In the genomic region with DNA sequence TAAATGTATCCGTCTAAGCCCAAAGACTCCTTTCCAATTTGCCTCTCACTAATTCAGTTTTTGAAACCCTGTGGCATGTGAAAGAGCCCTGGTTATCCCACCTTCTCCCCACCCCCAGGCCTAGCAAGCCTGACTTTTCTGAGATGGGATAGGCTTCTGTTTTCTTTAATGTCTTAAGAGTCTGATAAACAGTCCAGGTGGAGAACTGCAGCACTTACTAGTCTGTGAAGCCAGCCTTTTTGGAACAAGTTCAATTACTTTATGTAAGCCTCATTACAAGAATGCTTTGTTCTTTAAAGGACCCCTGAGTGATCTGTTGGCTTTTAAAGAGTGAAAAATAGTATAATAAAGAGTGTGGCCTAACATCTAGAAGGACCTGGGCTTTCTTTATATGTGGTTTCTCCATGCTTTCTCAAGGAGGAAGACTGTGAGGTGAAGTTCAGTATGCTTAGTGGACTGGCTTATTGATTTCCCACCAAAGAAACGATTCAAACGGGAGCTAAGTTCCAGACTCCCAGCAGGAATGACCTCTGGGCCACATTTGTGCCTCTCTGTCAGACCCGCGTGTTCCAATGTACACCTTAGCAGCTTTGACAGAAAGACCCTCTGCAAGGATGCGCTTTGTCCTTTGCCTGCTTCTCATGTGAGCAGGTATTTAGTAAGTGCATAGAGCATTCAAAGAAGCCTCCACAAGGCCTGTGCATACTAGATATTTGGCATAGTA, we compare ENCODE assay signal across 21 cellular contexts.
DNase-seq lines count a peak whose midpoint lies in the region; ATAC-seq and TF ChIP-seq lines count a peak whose summit lies in the region.
"Had no signal": no experiment of that assay in that cellular context is flagged by ENCODE, and none has a peak within 500 bp of the region (broad histone marks: within the 10 kb centered on the region; RNA-seq: fewer than 3 reads in every experiment).

No MANE protein-coding gene starts in this region.

- WGBS in heart right ventricle, 2 donors: 78 to 81% methylated on average over 6 of the region's 6 CpGs

- DNase-seq in heart right ventricle: no peak
- no peak for DNase-seq in left cardiac atrium
- no peak for DNase-seq in left lung
- DNase-seq in uterus: no peak
- no peak for DNase-seq in A172 (ENCODE audit: low spot score)
- DNase-seq: activated CD8-positive, alpha-beta memory T cell treated with anti-CD3 and anti-CD28 coated beads for 24 hours; activated naive CD4-positive, alpha-beta T cell; activated T-cell treated with anti-CD3 and anti-CD28 coated beads, Interleukin-2, amount 50 U/mL, for 48 hours; central memory CD4-positive, alpha-beta T cell; glutamatergic neuron; KBM-7; MM.1S; NCI-H1417 treated with DMSO at 0.1 percent for 48 hours; NCI-H524; stimulated activated CD4-positive, alpha-beta T cell treated with anti-CD3 and anti-CD28 coated beads, Interleukin-15, amount 100 ng/mL, for 24 hours; stimulated activated naive CD8-positive, alpha-beta T cell treated with anti-CD3 and anti-CD28 coated beads, Interleukin-15, amount 100 ng/mL, for 72 hours; T-helper 17 cell had no signal

- ATAC-seq in heart right ventricle (peak in 1 of 8 donors; percentile 17), left cardiac atrium (no peak), left lung (peak; percentile 61), HG03108 (IDR thresholded peaks at IDR 0.05; ENCODE audit: unreplicated experiment) (no peak), GM18858 (IDR thresholded peaks at IDR 0.05; ENCODE audit: unreplicated experiment) (no peak)
- ATAC-seq: stimulated activated naive CD8-positive, alpha-beta T cell treated with anti-CD3 and anti-CD28 coated beads, Interleukin-15, amount 100 ng/mL, for 72 hours; T-helper 17 cell had no signal

- H3K27ac ChIP-seq in heart right ventricle (peak overlapping the region; percentile 1 to 87 (median 62)), left lung (no peak overlapping the region), rectal smooth muscle tissue (ENCODE audit: low read depth, low read length) (peak overlapping the region; percentile 56), uterus (peak overlapping the region; percentile 45 to 65)
- H3K27ac ChIP-seq: SK-N-MC had no signal

- intact Hi-C loops in heart right ventricle (cut with DNase I) (loop anchor here in 1 of 10 donors (10.0 kb wide), 1 partner anchor 123 kb away; no protein-coding TSS in a partner anchor), left cardiac atrium (cut with DNase I) (no loop called here), left lung (cut with DNase I) (no loop called here), uterus (cut with DNase I; ENCODE audit: low total_unique reads) (no loop called here)

- TF ChIP-seq CTCF in heart right ventricle (IDR thresholded peaks at IDR 0.05) (no peak), left lung (IDR thresholded peaks at IDR 0.05) (no peak), uterus (IDR thresholded peaks at IDR 0.05) (no peak)

- H3K4me1 ChIP-seq in heart right ventricle (peaks cover 14 to 93% (median 66%) of the 10 kb centered on the region in 9 donors), left lung (peaks cover 18 to 35% of the 10 kb centered on the region in 2 donors), rectal smooth muscle tissue (ENCODE audit: control insufficient read depth, insufficient read depth, low read length) (peaks cover 35% of the 10 kb centered on the region), uterus (no peaks in the 10 kb centered on the region)

- H3K9me3 ChIP-seq in heart right ventricle (no peaks in the 10 kb centered on the region), left lung (no peaks in the 10 kb centered on the region), uterus (no peaks in the 10 kb centered on the region)

- no peak overlapping the region for H3K4me3 ChIP-seq in heart right ventricle
- H3K4me3 ChIP-seq in left lung: no peak overlapping the region
- no peak overlapping the region for H3K4me3 ChIP-seq in rectal smooth muscle tissue (ENCODE audit: low read length)
- no peak overlapping the region for H3K4me3 ChIP-seq in uterus
- H3K4me3 ChIP-seq: SK-N-MC had no signal

- no peak overlapping the region for H3K9ac ChIP-seq in rectal smooth muscle tissue (ENCODE audit: low read length)

- H3K27me3 ChIP-seq in heart right ventricle (no peaks in the 10 kb centered on the region), left lung (no peaks in the 10 kb centered on the region), rectal smooth muscle tissue (ENCODE audit: control insufficient read depth, insufficient read depth, low read length) (no peaks in the 10 kb centered on the region), uterus (no peaks in the 10 kb centered on the region)

- H3K36me3 ChIP-seq in heart right ventricle: peaks cover 0 to 5% (median 0%) of the 10 kb centered on the region in 9 donors
- peaks cover 0 to under 1% of the 10 kb centered on the region in 2 donors for H3K36me3 ChIP-seq in left lung
- H3K36me3 ChIP-seq in rectal smooth muscle tissue (ENCODE audit: control insufficient read depth, insufficient read depth, low read length): peaks cover 3% of the 10 kb centered on the region
- no peaks in the 10 kb centered on the region for H3K36me3 ChIP-seq in uterus

- TF ChIP-seq POLR2A in uterus (IDR thresholded peaks at IDR 0.05): no peak

Comparison
In these comparisons a context has a peak if more than half of its experiments do, and no peak if none do; other contexts are left out.
1. H3K27ac ChIP-seq: peak in heart right ventricle (10 of 10), rectal smooth muscle tissue (single experiment) and uterus (2 of 2); none in left lung (0 of 2).